ENCODE assay signal across 1 cellular context in genomic region chr9:94692601-94693000, GRCh38.
TF ChIP-seq lines count a peak whose summit lies in the region.

No MANE protein-coding gene starts in this region.

TF ChIP-seq in WTC11, 78 proteins besides CTCF, POLR2A, EP300 and RAD21 (continued from another document):
- TF ChIP-seq, protein P1, sequence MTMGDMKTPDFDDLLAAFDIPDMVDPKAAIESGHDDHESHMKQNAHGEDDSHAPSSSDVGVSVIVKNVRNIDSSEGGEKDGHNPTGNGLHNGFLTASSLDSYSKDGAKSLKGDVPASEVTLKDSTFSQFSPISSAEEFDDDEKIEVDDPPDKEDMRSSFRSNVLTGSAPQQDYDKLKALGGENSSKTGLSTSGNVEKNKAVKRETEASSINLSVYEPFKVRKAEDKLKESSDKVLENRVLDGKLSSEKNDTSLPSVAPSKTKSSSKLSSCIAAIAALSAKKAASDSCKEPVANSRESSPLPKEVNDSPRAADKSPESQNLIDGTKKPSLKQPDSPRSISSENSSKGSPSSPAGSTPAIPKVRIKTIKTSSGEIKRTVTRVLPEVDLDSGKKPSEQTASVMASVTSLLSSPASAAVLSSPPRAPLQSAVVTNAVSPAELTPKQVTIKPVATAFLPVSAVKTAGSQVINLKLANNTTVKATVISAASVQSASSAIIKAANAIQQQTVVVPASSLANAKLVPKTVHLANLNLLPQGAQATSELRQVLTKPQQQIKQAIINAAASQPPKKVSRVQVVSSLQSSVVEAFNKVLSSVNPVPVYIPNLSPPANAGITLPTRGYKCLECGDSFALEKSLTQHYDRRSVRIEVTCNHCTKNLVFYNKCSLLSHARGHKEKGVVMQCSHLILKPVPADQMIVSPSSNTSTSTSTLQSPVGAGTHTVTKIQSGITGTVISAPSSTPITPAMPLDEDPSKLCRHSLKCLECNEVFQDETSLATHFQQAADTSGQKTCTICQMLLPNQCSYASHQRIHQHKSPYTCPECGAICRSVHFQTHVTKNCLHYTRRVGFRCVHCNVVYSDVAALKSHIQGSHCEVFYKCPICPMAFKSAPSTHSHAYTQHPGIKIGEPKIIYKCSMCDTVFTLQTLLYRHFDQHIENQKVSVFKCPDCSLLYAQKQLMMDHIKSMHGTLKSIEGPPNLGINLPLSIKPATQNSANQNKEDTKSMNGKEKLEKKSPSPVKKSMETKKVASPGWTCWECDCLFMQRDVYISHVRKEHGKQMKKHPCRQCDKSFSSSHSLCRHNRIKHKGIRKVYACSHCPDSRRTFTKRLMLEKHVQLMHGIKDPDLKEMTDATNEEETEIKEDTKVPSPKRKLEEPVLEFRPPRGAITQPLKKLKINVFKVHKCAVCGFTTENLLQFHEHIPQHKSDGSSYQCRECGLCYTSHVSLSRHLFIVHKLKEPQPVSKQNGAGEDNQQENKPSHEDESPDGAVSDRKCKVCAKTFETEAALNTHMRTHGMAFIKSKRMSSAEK (CRISPR knock-in tag; IDR thresholded peaks at IDR 0.05; ENCODE audit: borderline replicate concordance), result no peak
- TF ChIP-seq ZNF671 (CRISPR knock-in tag; IDR thresholded peaks at IDR 0.05) (no peak), ATF1 (CRISPR knock-in tag; IDR thresholded peaks at IDR 0.05) (no peak), SOX15 (CRISPR knock-in tag; IDR thresholded peaks at IDR 0.05) (no peak), ESRRA (CRISPR knock-in tag; IDR thresholded peaks at IDR 0.05; ENCODE audit: borderline replicate concordance) (no peak), FOXP1 (CRISPR knock-in tag; IDR thresholded peaks at IDR 0.05; ENCODE audit: borderline replicate concordance) (no peak), KAT7 (CRISPR knock-in tag; IDR thresholded peaks at IDR 0.05; ENCODE audit: borderline replicate concordance) (no peak), ZNF425 (CRISPR knock-in tag; conservative IDR thresholded peaks at IDR 0.05) (no peak)
- TF ChIP-seq, protein P2, sequence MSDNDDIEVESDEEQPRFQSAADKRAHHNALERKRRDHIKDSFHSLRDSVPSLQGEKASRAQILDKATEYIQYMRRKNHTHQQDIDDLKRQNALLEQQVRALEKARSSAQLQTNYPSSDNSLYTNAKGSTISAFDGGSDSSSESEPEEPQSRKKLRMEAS (CRISPR knock-in tag; IDR thresholded peaks at IDR 0.05), result no peak
